ENCODE assay signal across 18 cellular contexts in the genomic region with DNA sequence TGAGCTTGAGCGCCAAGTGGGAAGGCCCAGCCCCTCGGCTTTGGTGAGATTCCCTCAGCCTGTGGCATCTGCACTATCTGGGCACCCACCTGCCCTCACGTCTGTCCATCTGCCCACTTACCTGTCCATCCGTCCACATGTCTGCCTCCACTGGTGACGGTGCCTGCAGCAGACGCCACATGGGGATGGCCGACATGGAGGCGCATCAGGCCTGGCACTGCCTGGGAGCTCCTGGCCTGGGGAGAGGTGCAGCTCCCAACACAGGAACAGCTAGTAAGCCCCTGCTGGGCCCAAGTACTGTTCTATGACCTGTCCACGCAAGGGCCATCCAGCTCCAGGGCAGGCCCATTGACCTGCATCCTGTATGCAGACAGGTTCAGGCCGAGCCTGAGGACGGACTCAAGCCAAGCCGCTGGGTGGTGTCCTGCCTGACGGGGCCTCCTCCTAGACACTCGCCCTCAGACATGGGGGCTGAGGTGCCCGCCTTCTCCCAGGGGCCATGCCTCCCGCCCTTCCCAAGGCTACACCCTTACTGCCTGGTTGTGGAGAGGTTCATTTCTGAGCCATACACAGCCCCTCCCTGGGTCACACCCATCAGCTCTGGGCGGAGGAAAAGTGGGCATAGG.
DNase-seq lines count a peak whose midpoint lies in the region; ATAC-seq and TF ChIP-seq lines count a peak whose summit lies in the region.
"Had no signal": no experiment of that assay in that cellular context is flagged by ENCODE, and none has a peak within 500 bp of the region (broad histone marks: within the 10 kb centered on the region; RNA-seq: fewer than 3 reads in every experiment).

No MANE protein-coding gene starts in this region.

- peaks cover 47% of the 10 kb centered on the region for H3K4me1 Mint-ChIP-seq in stimulated activated naive CD8-positive, alpha-beta T cell treated with anti-CD3 and anti-CD28 coated beads, Interleukin-15, amount 100 ng/mL, for 72 hours
- no peaks in the 10 kb centered on the region for H3K4me1 Mint-ChIP-seq in chondrocyte (ENCODE audit: low read depth)

- no peaks in the 10 kb centered on the region for H3K9me3 Mint-ChIP-seq in stimulated activated naive CD8-positive, alpha-beta T cell treated with anti-CD3 and anti-CD28 coated beads, Interleukin-15, amount 100 ng/mL, for 72 hours
- H3K9me3 Mint-ChIP-seq in chondrocyte (ENCODE audit: low read depth), result no peaks in the 10 kb centered on the region
- H3K9me3 Mint-ChIP-seq: stimulated activated naive CD8-positive, alpha-beta T cell treated with anti-CD3 and anti-CD28 coated beads, Interleukin-15, Interleukin-2, amounts not matched to agents 100 ng/mL and 50 ng/mL, for 24 hours had no signal

- no peak for ATAC-seq in stimulated activated naive CD8-positive, alpha-beta T cell treated with anti-CD3 and anti-CD28 coated beads, Interleukin-15, amount 100 ng/mL, for 72 hours
- ATAC-seq in stimulated activated naive CD8-positive, alpha-beta T cell treated with anti-CD3 and anti-CD28 coated beads, Interleukin-15, Interleukin-2, amounts not matched to agents 100 U/mL and 50 U/mL, for 24 hours, result no peak
- ATAC-seq in GM21360 (IDR thresholded peaks at IDR 0.05; ENCODE audit: unreplicated experiment), result no peak
- ATAC-seq: psoas muscle had no signal

- H3K36me3 Mint-ChIP-seq in chondrocyte (ENCODE audit: low read depth), result no peaks in the 10 kb centered on the region

- no peak for TF ChIP-seq CTCF in chondrocyte (IDR thresholded peaks at IDR 0.05)

- no peaks in the 10 kb centered on the region for H3K27me3 Mint-ChIP-seq in stimulated activated naive CD8-positive, alpha-beta T cell treated with anti-CD3 and anti-CD28 coated beads, Interleukin-15, amount 100 ng/mL, for 72 hours
- peaks cover 7% of the 10 kb centered on the region for H3K27me3 Mint-ChIP-seq in chondrocyte (ENCODE audit: low read depth)
- H3K27me3 Mint-ChIP-seq: stimulated activated naive CD8-positive, alpha-beta T cell treated with anti-CD3 and anti-CD28 coated beads, Interleukin-15, Interleukin-2, amounts not matched to agents 100 ng/mL and 50 ng/mL, for 24 hours had no signal

- H3K4me3 Mint-ChIP-seq in stimulated activated naive CD8-positive, alpha-beta T cell treated with anti-CD3 and anti-CD28 coated beads, Interleukin-15, amount 100 ng/mL, for 72 hours, result no peak overlapping the region
- no peak overlapping the region for H3K4me3 Mint-ChIP-seq in chondrocyte (ENCODE audit: unreplicated experiment)
- H3K4me3 Mint-ChIP-seq: stimulated activated naive CD8-positive, alpha-beta T cell treated with anti-CD3 and anti-CD28 coated beads, Interleukin-15, Interleukin-2, amounts not matched to agents 100 ng/mL and 50 ng/mL, for 24 hours had no signal

- DNase-seq in stimulated activated naive CD8-positive, alpha-beta T cell treated with anti-CD3 and anti-CD28 coated beads, Interleukin-15, amount 100 ng/mL, for 72 hours, result no peak
- DNase-seq in stimulated activated naive CD8-positive, alpha-beta T cell treated with anti-CD3 and anti-CD28 coated beads, Interleukin-15, Interleukin-2, amounts not matched to agents 100 U/mL and 50 U/mL, for 24 hours, result no peak
- DNase-seq in chondrocyte (ENCODE audit: low spot score), result peak; percentile 91
- peak; percentile 68 for DNase-seq in posterior vena cava (ENCODE audit: low spot score)
- DNase-seq in GM19238 (ENCODE audit: insufficient read length, low spot score), result no peak
- DNase-seq in SK-N-DZ (ENCODE audit: low spot score), result no peak
- no peak for DNase-seq in cortex of kidney (lab: John Stamatoyannopoulos, UW)
- DNase-seq: activated gamma-delta T cell treated with Interleukin-2 at 50 U/mL for 16 hours; colonic mucosa; erythroblast; NCI-H2029; NCI-H510A treated with DMSO at 0.1 percent for 48 hours; psoas muscle; stimulated activated CD4-positive, alpha-beta T cell treated with anti-CD3 and anti-CD28 coated beads, Interleukin-12 subunit alpha, Interleukin-12 subunit beta, amount 100 ng/mL, for 4 hours; T-helper 1 cell; WERI-Rb-1 had no signal

- H3K27ac Mint-ChIP-seq in stimulated activated naive CD8-positive, alpha-beta T cell treated with anti-CD3 and anti-CD28 coated beads, Interleukin-15, amount 100 ng/mL, for 72 hours, result peak overlapping the region; percentile 19 to 24
- no peak overlapping the region for H3K27ac Mint-ChIP-seq in chondrocyte (ENCODE audit: unreplicated experiment)
- H3K27ac Mint-ChIP-seq: stimulated activated naive CD8-positive, alpha-beta T cell treated with anti-CD3 and anti-CD28 coated beads, Interleukin-15, Interleukin-2, amounts not matched to agents 100 ng/mL and 50 ng/mL, for 24 hours had no signal

- intact Hi-C loops in posterior vena cava (cut with DNase I), result no loop called here

Comparison
In these comparisons a context has a peak if more than half of its experiments do, and no peak if none do; other contexts are left out.
1. DNase-seq: peak in chondrocyte (single experiment) and posterior vena cava (single experiment); none in stimulated activated naive CD8-positive, alpha-beta T cell treated with anti-CD3 and anti-CD28 coated beads, Interleukin-15, amount 100 ng/mL, for 72 hours (0 of 2), stimulated activated naive CD8-positive, alpha-beta T cell treated with anti-CD3 and anti-CD28 coated beads, Interleukin-15, Interleukin-2, amounts not matched to agents 100 U/mL and 50 U/mL, for 24 hours (single experiment), GM19238 (single experiment), SK-N-DZ (single experiment) and cortex of kidney (single experiment).